Comparison of ENCODE assay signal across 8 cellular contexts in genomic region chr14:67674480-67675218, GRCh38. TPM values are rescaled to one million over a fixed set of nuclear protein-coding genes. Genes with fewer than 3 reads are reported as not detected.
DNase-seq lines count a peak whose midpoint lies in the region; ATAC-seq and TF ChIP-seq lines count a peak whose summit lies in the region.

Gene VTI1B, minus strand, starts transcription at chr14:67674632. Its CDS starts 143 bp downstream, at chr14:67674489.

- peak within 1 kb of the TSS; percentile 88 for H2AFZ ChIP-seq in neural progenitor cell (replicated peaks)

- peak within 1 kb of the TSS; percentile 90 for H3K4me2 ChIP-seq in neural progenitor cell

- DNase-seq in GF-D8 (lab: John Stamatoyannopoulos, UW) (peak; percentile 27), HAP-1 (ENCODE audit: low spot score in 2 of 2) (peak; percentile 76 to 86), M059J (ENCODE audit: low read depth) (peak; percentile 73), SJCRH30 (peak; percentile 74 to 80), activated gamma-delta T cell treated with Interleukin-2 at 50 U/mL for 16 hours (peak; percentile 73), foreskin keratinocyte (peak in 1 of 2 donors; percentile 77), neural progenitor cell (ENCODE audit: low spot score) (peak; percentile 93)

- H3K4me3 ChIP-seq in HAP-1 (peak within 1 kb of the TSS; percentile 88), SJCRH30 (peak within 1 kb of the TSS; percentile 81), neural progenitor cell (peak within 1 kb of the TSS; percentile 76), subcutaneous abdominal adipose tissue (ENCODE audit: low read depth in 1 of 5, low read length in 5 of 5) (peak within 1 kb of the TSS; percentile 76 to 97 (median 85))

- H3K79me2 ChIP-seq in neural progenitor cell (ENCODE audit: low read depth) = peaks cover 51% of the 10 kb centered on the region

- in situ Hi-C loops in HAP-1 (cut with MboI; ENCODE audit: low sequenced_read_pairs) = no loop called here

- H3K36me3 ChIP-seq in HAP-1 (replicated peaks) (peaks cover 15% of the 10 kb centered on the region), SJCRH30 (peaks cover 18% of the 10 kb centered on the region; the same call in 1 of the 2 replicates), neural progenitor cell (peaks cover 4% of the 10 kb centered on the region), subcutaneous abdominal adipose tissue (ENCODE audit: control insufficient read depth in 5 of 5, insufficient read depth in 5 of 5, low read length in 5 of 5) (peaks cover 4 to 13% (median 10%) of the 10 kb centered on the region in 5 donors)

- no peaks in the 10 kb centered on the region for H3K27me3 Mint-ChIP-seq in neural progenitor cell (ENCODE audit: insufficient read depth, low read depth)

- TF ChIP-seq CTCF in foreskin keratinocyte (conservative IDR thresholded peaks at IDR 0.05) (peak; percentile 37), neural progenitor cell (IDR thresholded peaks at IDR 0.05) (peak; percentile 29)

- H3K4me1 ChIP-seq in HAP-1 (peaks cover 7% of the 10 kb centered on the region), SJCRH30 (no peaks in the 10 kb centered on the region; the same call in 1 of the 2 replicates), foreskin keratinocyte (peaks cover 8% of the 10 kb centered on the region), neural progenitor cell (peaks cover 7% of the 10 kb centered on the region), subcutaneous abdominal adipose tissue (ENCODE audit: control insufficient read depth in 5 of 5, insufficient read depth in 5 of 5, low read length in 5 of 5) (peaks cover 0 to 32% (median 28%) of the 10 kb centered on the region in 5 donors)

- H3K9me3 Mint-ChIP-seq in neural progenitor cell = no peaks in the 10 kb centered on the region

- H3K27ac ChIP-seq in SJCRH30 (peak within 1 kb of the TSS; percentile 94), foreskin keratinocyte (peak within 1 kb of the TSS; percentile 95), neural progenitor cell (peak within 1 kb of the TSS; percentile 100), subcutaneous abdominal adipose tissue (ENCODE audit: low read depth, low read length) (peak within 1 kb of the TSS; percentile 91)

- no peaks in the 10 kb centered on the region for H3K9me3 ChIP-seq in HAP-1
- H3K9me3 ChIP-seq in SJCRH30 (replicated peaks) = no peaks in the 10 kb centered on the region
- H3K9me3 ChIP-seq in neural progenitor cell (ENCODE audit: low read depth) = no peaks in the 10 kb centered on the region
- no peaks in the 10 kb centered on the region for H3K9me3 ChIP-seq in subcutaneous abdominal adipose tissue (ENCODE audit: control insufficient read depth in 5 of 5, low read length in 5 of 5)

- H4K20me1 ChIP-seq in neural progenitor cell (ENCODE audit: low read depth) = peaks cover 47% of the 10 kb centered on the region

- H3K9ac ChIP-seq in neural progenitor cell (peak within 1 kb of the TSS; percentile 99), subcutaneous abdominal adipose tissue (ENCODE audit: low read length in 5 of 5) (peak within 1 kb of the TSS; percentile 91 to 99 (median 98))

- H3K36me3 Mint-ChIP-seq in neural progenitor cell = peaks cover 13% of the 10 kb centered on the region

- peaks cover 38% of the 10 kb centered on the region for H3F3A ChIP-seq in neural progenitor cell (ENCODE audit: low read depth)

- H3K27me3 ChIP-seq in HAP-1 (ENCODE audit: low read depth) (no peaks in the 10 kb centered on the region), SJCRH30 (no peaks in the 10 kb centered on the region), foreskin keratinocyte (no peaks in the 10 kb centered on the region), neural progenitor cell (no peaks in the 10 kb centered on the region), subcutaneous abdominal adipose tissue (ENCODE audit: control insufficient read depth in 5 of 5, insufficient read depth in 4 of 5, low read length in 5 of 5) (no peaks in the 10 kb centered on the region)

- peak; percentile 86 for ATAC-seq in foreskin keratinocyte

- H3K27ac Mint-ChIP-seq in neural progenitor cell = peak within 1 kb of the TSS; percentile 99

- H3K4me3 Mint-ChIP-seq in neural progenitor cell = peak within 1 kb of the TSS; percentile 97

- H3K4me1 Mint-ChIP-seq in neural progenitor cell = peaks cover 17% of the 10 kb centered on the region

RNA-seq across cellular contexts. Expression of gene VTI1B, which starts in this region (rescaled TPM):
- total RNA-seq in M059J (2014; rRNA removed; shearing (Covaris generic)) = 54.6 and 54.9 TPM in 2 replicates
- total RNA-seq in SJCRH30 (2014; rRNA removed; shearing (Covaris generic)) = 34.7 and 35.3 TPM in 2 replicates
- total RNA-seq in foreskin keratinocyte = 64.5 and 74.3 TPM in 2 replicates
- polyA plus RNA-seq in foreskin keratinocyte = 91.3 and 98.4 TPM in 2 replicates
- 64.9 and 69.8 TPM in 2 replicates for total RNA-seq in neural progenitor cell (ENCODE audit: low replicate concordance)
